ENCODE assay signal across 18 cellular contexts in the genomic region with DNA sequence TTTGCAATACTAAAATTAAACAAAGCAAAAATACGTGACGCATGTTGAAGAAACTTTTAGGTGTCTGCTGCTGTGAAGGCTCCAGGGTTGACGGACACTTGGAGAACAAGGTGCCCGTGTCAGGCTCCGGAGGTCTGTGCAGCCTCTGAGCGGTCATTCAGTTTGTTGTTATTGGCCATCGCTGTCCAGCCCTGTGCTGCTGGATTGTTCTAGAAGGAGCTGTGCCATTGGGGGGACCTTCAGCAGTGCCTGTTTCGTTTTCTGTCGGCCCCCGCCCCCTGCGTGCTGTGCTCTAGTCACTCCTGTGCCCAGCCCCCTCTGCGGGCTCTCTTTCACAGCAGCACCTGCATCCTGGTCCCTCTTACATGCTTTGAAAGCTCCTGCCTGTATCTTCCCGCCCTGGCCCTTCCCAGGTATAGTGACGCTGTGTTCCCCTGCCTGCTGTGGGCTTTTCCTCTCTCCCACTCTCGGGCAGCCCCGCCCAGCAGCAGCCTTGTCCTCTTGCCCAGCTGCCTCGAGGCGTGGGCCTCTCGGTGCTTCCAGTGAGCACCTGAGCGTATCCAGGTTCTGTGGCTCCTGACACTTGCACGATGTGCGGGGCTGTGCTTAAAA. TPM values are rescaled to one million over a fixed set of nuclear protein-coding genes. Genes with fewer than 3 reads are reported as not detected.
DNase-seq lines count a peak whose midpoint lies in the region; ATAC-seq and TF ChIP-seq lines count a peak whose summit lies in the region.
"Had no signal": no experiment of that assay in that cellular context is flagged by ENCODE, and none has a peak within 500 bp of the region (broad histone marks: within the 10 kb centered on the region; RNA-seq: fewer than 3 reads in every experiment).

No MANE protein-coding gene starts in this region.

- ATAC-seq in activated T-cell treated with anti-CD3 and anti-CD28 coated beads, Interleukin-2, amount 50 U/mL, for 72 hours (replicated peaks in 1 of 2), result no peak
- no peak for ATAC-seq in activated T-helper 17 cell treated with anti-CD3 and anti-CD28 coated beads, Interleukin-2, amount 50 U/mL, for 72 hours (replicated peaks)
- ATAC-seq in SK-N-SH treated with all-trans-retinoic acid at 6 μM for 48 hours, result no peak
- ATAC-seq: GM12878, HCT116 had no signal

- TF ChIP-seq CTCF in spleen (IDR thresholded peaks at IDR 0.05 in 8 of 11, conservative IDR thresholded peaks at IDR 0.05 in 3 of 11), result no peak
- TF ChIP-seq CTCF in coronary artery (IDR thresholded peaks at IDR 0.05), result no peak

- no peak overlapping the region for H4K8ac ChIP-seq in mesenchymal stem cell (ENCODE audit: low read length)

- H2AK5ac ChIP-seq in mesenchymal stem cell (ENCODE audit: low read length, severe bottlenecking), result no peak overlapping the region

- H3K79me1 ChIP-seq in mesenchymal stem cell (replicated peaks; ENCODE audit: low read length, poor library complexity, severe bottlenecking), result peaks cover 22% of the 10 kb centered on the region

- no peak overlapping the region for H3K4me2 ChIP-seq in mesenchymal stem cell (ENCODE audit: low read length, poor library complexity, severe bottlenecking)

- H3K9me3 ChIP-seq in mesenchymal stem cell (ENCODE audit: control insufficient read depth, low read length) (no peaks in the 10 kb centered on the region), spleen (no peaks in the 10 kb centered on the region)

- H3K9ac ChIP-seq in mesenchymal stem cell (ENCODE audit: low read length), result no peak overlapping the region
- H3K9ac ChIP-seq: GM23248 had no signal

- no peak overlapping the region for H3K4ac ChIP-seq in mesenchymal stem cell (ENCODE audit: low read depth in 1 of 2, low read length in 2 of 2)

- peak overlapping the region; percentile 80 for H3K27ac Mint-ChIP-seq in activated T-cell treated with anti-CD3 and anti-CD28 coated beads, Interleukin-2, amount 50 U/mL, for 72 hours
- H3K27ac Mint-ChIP-seq in activated T-helper 17 cell treated with anti-CD3 and anti-CD28 coated beads, Interleukin-2, amount 50 U/mL, for 72 hours, result peak overlapping the region; percentile 81

- 97% methylated on average over 22 of the region's 22 CpGs for WGBS in mesenchymal stem cell
- WGBS in spleen, 5 donors, result 94 to 96% (median 95%) methylated on average over 22 of the region's 22 CpGs

- H3K4me1 Mint-ChIP-seq in activated T-cell treated with anti-CD3 and anti-CD28 coated beads, Interleukin-2, amount 50 U/mL, for 72 hours (ENCODE audit: low read depth), result peaks cover 13% of the 10 kb centered on the region
- peaks cover 16% of the 10 kb centered on the region for H3K4me1 Mint-ChIP-seq in activated T-helper 17 cell treated with anti-CD3 and anti-CD28 coated beads, Interleukin-2, amount 50 U/mL, for 72 hours

- peaks cover 0 to 2% of the 10 kb centered on the region in 2 donors for H3K9me3 Mint-ChIP-seq in activated T-cell treated with anti-CD3 and anti-CD28 coated beads, Interleukin-2, amount 50 U/mL, for 72 hours
- no peaks in the 10 kb centered on the region for H3K9me3 Mint-ChIP-seq in activated T-helper 17 cell treated with anti-CD3 and anti-CD28 coated beads, Interleukin-2, amount 50 U/mL, for 72 hours

- no peak overlapping the region for H3K23ac ChIP-seq in mesenchymal stem cell (ENCODE audit: low read length in 2 of 2)

- no peak overlapping the region for H3K14ac ChIP-seq in mesenchymal stem cell (ENCODE audit: low read length in 2 of 2)

- no peak overlapping the region for H2BK15ac ChIP-seq in mesenchymal stem cell (ENCODE audit: low read depth, poor library complexity, severe bottlenecking)

- H3K4me3 Mint-ChIP-seq in activated T-cell treated with anti-CD3 and anti-CD28 coated beads, Interleukin-2, amount 50 U/mL, for 72 hours, result no peak overlapping the region
- H3K4me3 Mint-ChIP-seq in activated T-helper 17 cell treated with anti-CD3 and anti-CD28 coated beads, Interleukin-2, amount 50 U/mL, for 72 hours, result no peak overlapping the region

- H3K36me3 ChIP-seq in mesenchymal stem cell (ENCODE audit: control insufficient read depth in 1 of 2, insufficient read depth in 2 of 2, low read depth in 1 of 2, low read length in 2 of 2), result peaks cover 64 to 66% of the 10 kb centered on the region in 2 experiments
- H3K36me3 ChIP-seq in spleen, result peaks cover 6 to 81% (median 75%) of the 10 kb centered on the region in 6 donors

- H4K91ac ChIP-seq in mesenchymal stem cell (ENCODE audit: low read length), result peak overlapping the region; percentile 28

- H3K4me3 ChIP-seq in mesenchymal stem cell (ENCODE audit: insufficient read depth in 1 of 2, low read depth in 1 of 2, low read length in 2 of 2) (no peak overlapping the region), spleen (no peak overlapping the region), coronary artery (no peak overlapping the region)
- H3K4me3 ChIP-seq: GM12878, GM23248 had no signal

- H2BK5ac ChIP-seq in mesenchymal stem cell (ENCODE audit: low read depth, low read length, poor library complexity, severe bottlenecking), result no peak overlapping the region

- H3K4me1 ChIP-seq in mesenchymal stem cell (ENCODE audit: control insufficient read depth, insufficient read depth, low read depth, low read length) (peaks cover 2% of the 10 kb centered on the region), spleen (peaks cover 0 to 11% (median 3%) of the 10 kb centered on the region in 6 donors)

- H3K27ac ChIP-seq in mesenchymal stem cell (ENCODE audit: low read length, poor library complexity, severe bottlenecking), result no peak overlapping the region
- peak overlapping the region in 3 of 8 donors; percentile 15 to 41 (median 18) for H3K27ac ChIP-seq in spleen
- H3K27ac ChIP-seq in coronary artery, result no peak overlapping the region
- H3K27ac ChIP-seq: GM23248, HL-60 had no signal

- intact Hi-C loops in spleen (cut with DNase I; ENCODE audit: low total_unique reads), result no loop called here

- DNase-seq in activated T-cell treated with anti-CD3 and anti-CD28 coated beads, Interleukin-2, amount 50 U/mL, for 72 hours, result no peak
- no peak for DNase-seq in activated T-cell treated with anti-CD3 and anti-CD28 coated beads, Interleukin-2, amount 50 U/mL, for 48 hours
- DNase-seq in mesenchymal stem cell (no peak), spleen (peak; percentile 40), NCI-H146 (lab: John Stamatoyannopoulos, UW) (no peak), coronary artery (ENCODE audit: low spot score) (no peak)
- DNase-seq: C1 segment of cervical spinal cord; DND-41; GM23248; NCI-H1105; NCI-H187; NCI-H526 treated with DMSO at 0.1 percent for 48 hours; NK-92 treated with Interleukin-12 subunit alpha and Interleukin-12 subunit beta, amount 100 ng/mL, for 24 hours had no signal

- H3K36me3 Mint-ChIP-seq in activated T-cell treated with anti-CD3 and anti-CD28 coated beads, Interleukin-2, amount 50 U/mL, for 72 hours (ENCODE audit: insufficient read depth in 2 of 2), result peaks cover 30 to 62% of the 10 kb centered on the region in 2 donors
- peaks cover 84% of the 10 kb centered on the region for H3K36me3 Mint-ChIP-seq in activated T-helper 17 cell treated with anti-CD3 and anti-CD28 coated beads, Interleukin-2, amount 50 U/mL, for 72 hours (ENCODE audit: low read depth)

- no peak overlapping the region for H3K18ac ChIP-seq in mesenchymal stem cell (ENCODE audit: low read depth in 1 of 2, low read length in 2 of 2)

- no peak for TF ChIP-seq POLR2A in spleen (IDR thresholded peaks at IDR 0.05)

- H3K27me3 ChIP-seq in mesenchymal stem cell (ENCODE audit: control insufficient read depth in 1 of 2, insufficient read depth in 1 of 2, low read length in 2 of 2), result no peaks in the 10 kb centered on the region
- H3K27me3 ChIP-seq in spleen (replicated peaks in 1 of 7), result no peaks in the 10 kb centered on the region

- H3K27me3 Mint-ChIP-seq in activated T-cell treated with anti-CD3 and anti-CD28 coated beads, Interleukin-2, amount 50 U/mL, for 72 hours (ENCODE audit: low read depth), result no peaks in the 10 kb centered on the region
- H3K27me3 Mint-ChIP-seq in activated T-helper 17 cell treated with anti-CD3 and anti-CD28 coated beads, Interleukin-2, amount 50 U/mL, for 72 hours, result no peaks in the 10 kb centered on the region

- no peak overlapping the region for H2BK120ac ChIP-seq in mesenchymal stem cell (ENCODE audit: low read depth, low read length)

- no peak overlapping the region for H2AFZ ChIP-seq in mesenchymal stem cell (ENCODE audit: low read depth, low read length)
- H2AFZ ChIP-seq: GM23248 had no signal

- H2BK12ac ChIP-seq in mesenchymal stem cell (ENCODE audit: low read length in 2 of 2), result no peak overlapping the region

TF ChIP-seq in SK-N-SH treated with all-trans-retinoic acid at 6 μM for 48 hours, 23 proteins besides CTCF, POLR2A, EP300 and RAD21 (continues in another document):
- TF ChIP-seq ZNF565 (CRISPR knock-in tag; conservative IDR thresholded peaks at IDR 0.05; ENCODE audit: low read depth) (no peak), ZNF8 (CRISPR knock-in tag; IDR thresholded peaks at IDR 0.05) (no peak), TOX (CRISPR knock-in tag; IDR thresholded peaks at IDR 0.05; ENCODE audit: borderline replicate concordance) (no peak), TSHZ2 (CRISPR knock-in tag; IDR thresholded peaks at IDR 0.05) (no peak)

RNA-seq across cellular contexts. Expression of gene RNF213, which starts 50.7 kb away (rescaled TPM):
- total RNA-seq in activated T-cell treated with anti-CD3 and anti-CD28 coated beads, Interleukin-2, amount 50 U/mL, for 72 hours, result 100 to 1,000 TPM; 546 to 651 TPM
- total RNA-seq in activated T-helper 17 cell treated with anti-CD3 and anti-CD28 coated beads, Interleukin-2, amount 50 U/mL, for 72 hours, result 1,000 to 10,000 TPM; 1,022 to 1,405 TPM
- polyA plus RNA-seq in mesenchymal stem cell (2013, experiment 1 of 2), result 21.7 TPM
- 18.9 TPM for polyA plus RNA-seq in mesenchymal stem cell (2013, experiment 2 of 2)
- 100 to 1,000 TPM; 303 to 481 (median 353) TPM for total RNA-seq in spleen
- 10 to 100 TPM; 36.7 to 78.7 (median 57.0) TPM for polyA plus RNA-seq in spleen
